Comparison of ENCODE assay signal across 8 cellular contexts in genomic region chr13:20773194-20774080, GRCh38. TPM values are rescaled to one million over a fixed set of nuclear protein-coding genes. Genes with fewer than 3 reads are reported as not detected.
A peak's percentile ranks its signal among the peaks of the same experiment; 100 is the strongest.
DNase-seq lines count a peak whose midpoint lies in the region; TF ChIP-seq lines count a peak whose summit lies in the region.

Gene EEF1AKMT1 (minus strand): TSS chr13:20773961. CDS start chr13:20757598, 16,363 bp downstream.

- peaks cover 14% of the 10 kb centered on the region for H3K4me1 ChIP-seq in suprapubic skin

- peak within 1 kb of the TSS; percentile 96 for H3K27ac ChIP-seq in suprapubic skin

- H3K27me3 Mint-ChIP-seq in HFFc6 (ENCODE audit: insufficient read depth) = peaks cover 4% of the 10 kb centered on the region

- DNase-seq in GM06990 (ENCODE audit: extremely low read depth, insufficient read length) (peak; percentile 97), HFFc6 (peak; percentile 87), NB4 (ENCODE audit: low read depth) (peak; percentile 97), SK-N-DZ (ENCODE audit: low spot score) (peak; percentile 88), globus pallidus (ENCODE audit: low spot score) (peak; percentile 86), nucleus accumbens (lab: John Stamatoyannopoulos, UW) (peak in 55 of 56 donors; percentile 8 to 93 (median 84)), suprapubic skin (ENCODE audit: low spot score in 2 of 2) (peak; percentile 94 to 95)
- peak; percentile 95 for DNase-seq in activated naive CD4-positive, alpha-beta T cell treated with anti-CD3 and anti-CD28 coated beads, Interleukin-2, amount 50 U/mL, for 16 hours

- H3K27me3 ChIP-seq in GM06990 (replicated peaks; ENCODE audit: control insufficient read depth, insufficient read depth, low read length) (no peaks in the 10 kb centered on the region), suprapubic skin (no peaks in the 10 kb centered on the region)

- WGBS in suprapubic skin = 0% methylated on average over 22 of the region's 72 CpGs

- H3K36me3 ChIP-seq in GM06990 (ENCODE audit: control insufficient read depth, insufficient read depth, low read length) = no peaks in the 10 kb centered on the region; the same call in 1 of the 2 replicates
- H3K36me3 ChIP-seq in suprapubic skin = peaks cover 4% of the 10 kb centered on the region

- TF ChIP-seq POLR2A in NB4 (IDR thresholded peaks at IDR 0.05; ENCODE audit: extremely low read depth, insufficient read length) (peak; percentile 99), suprapubic skin (IDR thresholded peaks at IDR 0.05) (peak in 1 of 2 donors; percentile 85)

- H3K4me1 Mint-ChIP-seq in HFFc6 (ENCODE audit: low read depth) = peaks cover 32% of the 10 kb centered on the region

- peaks cover 5% of the 10 kb centered on the region; the same call in 1 of the 2 replicates for H3K9me3 Mint-ChIP-seq in HFFc6

- peaks cover 2% of the 10 kb centered on the region for H3K9me3 ChIP-seq in suprapubic skin

- no peak for TF ChIP-seq EP300 in suprapubic skin (IDR thresholded peaks at IDR 0.05)

- TF ChIP-seq CTCF in GM06990 (IDR thresholded peaks at IDR 0.05; ENCODE audit: insufficient read depth, low read length, poor library complexity, severe bottlenecking) = no peak
- TF ChIP-seq CTCF in HFFc6 (IDR thresholded peaks at IDR 0.05) = no peak
- TF ChIP-seq CTCF in NB4 (IDR thresholded peaks at IDR 0.05; ENCODE audit: low read depth, low read length) = no peak
- TF ChIP-seq CTCF in suprapubic skin (IDR thresholded peaks at IDR 0.05) = no peak

- peak within 1 kb of the TSS; percentile 93 for H3K4me3 Mint-ChIP-seq in HFFc6

- peak within 1 kb of the TSS; percentile 97 for H3K27ac Mint-ChIP-seq in HFFc6

- H3K36me3 Mint-ChIP-seq in HFFc6 (ENCODE audit: low read depth) = peaks cover 28% of the 10 kb centered on the region

- H3K4me3 ChIP-seq in GM06990 (replicated peaks; ENCODE audit: low read depth, low read length) (peak within 1 kb of the TSS; percentile 83), NB4 (ENCODE audit: low read depth, low read length) (peak within 1 kb of the TSS; percentile 85), suprapubic skin (peak within 1 kb of the TSS; percentile 66)

RNA-seq across cellular contexts. Expression of gene EEF1AKMT1, which starts in this region (rescaled TPM):
- total RNA-seq in HFFc6 (2021; fragmentation: NEBNext Ultra II Directional; extraction: Animal tissue kit (Norgen Biotek cat#: 25700)) = 10 to 100 TPM; 10.7 to 17.1 (median 13.0) TPM
- 14.1 and 15.1 TPM in 2 replicates for polyA plus RNA-seq in SK-N-DZ (2014; cell fraction: cytosol; rRNA removed)
- polyA plus RNA-seq in SK-N-DZ (2014; cell fraction: nucleus; rRNA removed) = 6.4 and 7.2 TPM in 2 replicates
- 10 to 100 TPM in 1 of 4 donors, 1 to 10 TPM in 3; 2.0 to 24.7 (median 4.7) TPM for total RNA-seq in suprapubic skin

Comparison
In these comparisons a context has a peak if more than half of its experiments do, and no peak if none do; other contexts are left out.
1. Peak in every context shown above with its lines: DNase-seq, H3K4me3 ChIP-seq and H3K27ac ChIP-seq.